Comparison of ENCODE assay signal across 24 cellular contexts in the genomic region with DNA sequence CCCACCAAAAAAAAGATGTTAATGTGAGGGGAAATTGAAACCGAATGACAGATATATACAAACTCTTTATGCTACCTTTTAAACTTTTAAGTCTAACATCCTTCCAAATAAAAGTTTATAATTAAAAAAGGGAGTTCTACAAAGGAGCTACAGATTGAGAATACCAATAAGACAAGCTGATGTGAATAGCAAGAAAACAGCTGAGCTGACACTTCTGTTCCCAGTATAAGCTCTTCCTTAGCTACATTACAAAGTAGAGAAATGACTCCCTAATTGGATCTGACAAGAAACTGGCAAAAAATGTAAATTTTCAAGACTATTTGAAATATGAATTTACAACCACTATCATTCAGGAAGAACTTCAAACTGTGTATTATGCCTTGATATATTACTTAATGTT.
"Had no signal": no experiment of that assay in that cellular context is flagged by ENCODE, and none has a peak within 500 bp of the region (broad histone marks: within the 10 kb centered on the region; RNA-seq: fewer than 3 reads in every experiment).

No MANE protein-coding gene starts in this region.

- H3K4me3 ChIP-seq: neural progenitor cell, ovary, psoas muscle, sigmoid colon, stomach, thoracic aorta, thyroid gland, tibial nerve, upper lobe of left lung, uterus had no signal

- H3K9ac ChIP-seq: neural progenitor cell, parathyroid adenoma had no signal

- H3K4me1 ChIP-seq: neural progenitor cell, parathyroid adenoma, psoas muscle, sigmoid colon, thyroid gland, tibial nerve, upper lobe of left lung, uterus had no signal

- ATAC-seq: naive thymus-derived CD4-positive, alpha-beta T cell; natural killer cell; psoas muscle; right cardiac atrium; stimulated activated effector memory CD8-positive, alpha-beta T cell treated with anti-CD3 and anti-CD28 coated beads, Interleukin-12 subunit alpha, Interleukin-12 subunit beta, amount 100 ng/mL, for 72 hours; stimulated activated naive B cell treated with anti-CD40 and anti-IgM and Interleukin-4, amounts not matched to agents 10 μg/mL and 1 μg/mL and 100 μg/mL, for 72 hours had no signal

- FAIRE-seq: small intestine had no signal

- H3K4me2 ChIP-seq: neural progenitor cell had no signal

- H3K9me3 ChIP-seq: ovary, psoas muscle, sigmoid colon, stomach, thoracic aorta, thyroid gland, tibial nerve, upper lobe of left lung, uterus had no signal

- H3K27me3 ChIP-seq: neural progenitor cell, ovary, sigmoid colon, stomach, thyroid gland, tibial nerve, upper lobe of left lung, uterus had no signal

- H3K36me3 ChIP-seq: neural progenitor cell, ovary, sigmoid colon, thoracic aorta, thyroid gland, upper lobe of left lung, uterus had no signal

- DNase-seq: naive thymus-derived CD4-positive, alpha-beta T cell; natural killer cell; occipital lobe; ovary; posterior cingulate gyrus; psoas muscle; right cardiac atrium; sigmoid colon; small intestine; stimulated activated CD4-positive, alpha-beta T cell treated with anti-CD3 and anti-CD28 coated beads, Interleukin-15, amount 100 ng/mL, for 24 hours; stimulated activated CD4-positive, alpha-beta T cell treated with anti-CD3 and anti-CD28 coated beads, Interleukin-2, amount 100 ng/mL, for 24 hours; stimulated activated CD4-positive, alpha-beta T cell treated with anti-CD3 and anti-CD28 coated beads, Interleukin-2, amount 100 ng/mL, for 48 hours; stimulated activated CD4-positive, alpha-beta T cell treated with anti-CD3 and anti-CD28 coated beads, Interleukin-4, amount 100 ng/mL, for 24 hours; stimulated activated naive B cell treated with anti-CD40 and anti-IgM and Interleukin-4, amounts not matched to agents 10 μg/mL and 1 μg/mL and 100 μg/mL, for 72 hours; stimulated activated naive CD4-positive, alpha-beta T cell treated with Interleukin-2 at 50 U/mL for 16 hours; stomach; thyroid gland; upper lobe of left lung; uterus had no signal

- H3K27ac ChIP-seq: neural progenitor cell, ovary, parathyroid adenoma, psoas muscle, sigmoid colon, stomach, thoracic aorta, thyroid gland, tibial nerve, upper lobe of left lung, uterus had no signal
